1 cellular context compared by ENCODE assay signal in the genomic region with DNA sequence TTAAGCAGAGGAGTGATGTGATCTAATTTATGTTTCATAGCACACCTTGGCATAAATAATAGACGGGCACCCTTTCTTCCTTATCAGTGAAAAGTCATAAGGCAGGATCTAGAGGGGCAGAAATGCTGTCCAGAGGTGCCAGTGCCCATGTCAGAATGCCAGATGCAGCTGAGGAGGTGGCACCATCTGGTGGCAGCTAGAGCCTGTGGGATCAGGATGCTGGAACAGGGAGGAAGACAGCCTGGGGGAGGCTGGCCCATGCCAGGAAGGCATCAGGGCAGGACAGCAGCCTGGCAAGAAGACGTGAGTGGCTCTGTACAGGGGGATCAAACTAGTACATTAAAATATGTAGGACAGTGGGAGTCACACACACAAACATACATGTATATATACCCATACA.
TF ChIP-seq lines count a peak whose summit lies in the region.

No MANE protein-coding gene starts in this region.

TF ChIP-seq in IMR-90, 13 proteins besides CTCF, POLR2A, EP300 and RAD21:
- TF ChIP-seq RCOR1 (IDR thresholded peaks at IDR 0.05; ENCODE audit: insufficient replicate concordance, low read length) (no peak), RFX5 (IDR thresholded peaks at IDR 0.05; ENCODE audit: low read depth, low read length) (no peak), BHLHE40 (IDR thresholded peaks at IDR 0.05; ENCODE audit: low read depth, low read length) (no peak), CHD1 (IDR thresholded peaks at IDR 0.05; ENCODE audit: low read depth, low read length) (no peak), MXI1 (IDR thresholded peaks at IDR 0.05; ENCODE audit: borderline replicate concordance, low read depth, low read length) (no peak), NFE2L2 (IDR thresholded peaks at IDR 0.05; ENCODE audit: low read depth, low read length) (no peak), MAZ (IDR thresholded peaks at IDR 0.05; ENCODE audit: borderline replicate concordance, low read depth, low read length) (no peak), SMC3 (IDR thresholded peaks at IDR 0.05; ENCODE audit: low read depth, low read length) (no peak), FOS (IDR thresholded peaks at IDR 0.05; ENCODE audit: low read depth, low read length) (no peak), ELK1 (IDR thresholded peaks at IDR 0.05; ENCODE audit: borderline replicate concordance, low read depth, low read length) (no peak), CEBPB (IDR thresholded peaks at IDR 0.05; ENCODE audit: low read depth, low read length) (no peak), USF2 (IDR thresholded peaks at IDR 0.05; ENCODE audit: low read depth, low read length) (no peak), MAFK (IDR thresholded peaks at IDR 0.05; ENCODE audit: low read depth, low read length) (no peak)
